In genomic region chr3:128383316-128384235, GRCh38 we compare ENCODE assay signal across 8 cellular contexts.
DNase-seq lines count a peak whose midpoint lies in the region; ATAC-seq and TF ChIP-seq lines count a peak whose summit lies in the region.

No MANE protein-coding gene starts in this region.

- H3K79me2 ChIP-seq in Karpas-422 (ENCODE audit: low read length): no peaks in the 10 kb centered on the region
- no peaks in the 10 kb centered on the region for H3K79me2 ChIP-seq in fibroblast of lung (ENCODE audit: control insufficient read depth, insufficient read depth, low read length)

- H3K4me2 ChIP-seq in Karpas-422 (ENCODE audit: low read depth, low read length, poor library complexity, severe bottlenecking) (no peak overlapping the region), fibroblast of lung (ENCODE audit: extremely low read depth, insufficient read depth, low read length) (no peak overlapping the region)

- no peak overlapping the region for H3K4me3 ChIP-seq in Caco-2 (ENCODE audit: low read depth, low read length)
- no peak overlapping the region for H3K4me3 ChIP-seq in Karpas-422 (ENCODE audit: low read length)
- H3K4me3 ChIP-seq in fibroblast of lung (replicated peaks in 1 of 4; ENCODE audit: control extremely low read depth in 1 of 4, insufficient read depth in 1 of 4, low read depth in 3 of 4, low read length in 4 of 4): no peak overlapping the region

- H3K36me3 Mint-ChIP-seq in Caco-2 (ENCODE audit: insufficient read depth, unreplicated experiment): no peaks in the 10 kb centered on the region

- CTCF ChIA-PET in Caco-2 (lab: Charles Lee): no interaction called here

- intact Hi-C loops in Caco-2 (cut with micrococcal nuclease; ENCODE audit: unreplicated experiment) (no loop called here), sciatic nerve (cut with DNase I) (no loop called here)

- POLR2A ChIA-PET in Caco-2 (lab: Charles Lee): no interaction called here

- no peak for TF ChIP-seq POLR2A in GM18505 (IDR thresholded peaks at IDR 0.05; ENCODE audit: borderline replicate concordance, extremely low read depth, insufficient read depth, insufficient read length)

- H3K4me1 ChIP-seq in Caco-2 (peaks cover 28% of the 10 kb centered on the region), Karpas-422 (ENCODE audit: low read length) (no peaks in the 10 kb centered on the region), fibroblast of lung (ENCODE audit: control insufficient read depth, extremely low read depth, insufficient read depth, low read length) (peaks cover 13% of the 10 kb centered on the region)

- H3K4me3 Mint-ChIP-seq in Caco-2 (ENCODE audit: unreplicated experiment): no peak overlapping the region

- BruUV-seq in Caco-2 (replicated peaks; lab: Mats Ljungman, UMichigan): no TSS peak

- peaks cover 3% of the 10 kb centered on the region; the same call in 1 of the 2 replicates for H4K20me1 ChIP-seq in Karpas-422 (ENCODE audit: insufficient read depth, low read depth, low read length)
- H4K20me1 ChIP-seq in fibroblast of lung (ENCODE audit: control insufficient read depth, extremely low read depth, insufficient read depth, low read length): no peaks in the 10 kb centered on the region

- H3K27ac Mint-ChIP-seq in Caco-2 (ENCODE audit: unreplicated experiment): peak overlapping the region; percentile 62

- H2AFZ ChIP-seq in Karpas-422 (ENCODE audit: low read length) (no peak overlapping the region), fibroblast of lung (ENCODE audit: low read length) (no peak overlapping the region)

- TF ChIP-seq CTCF in Caco-2 (IDR thresholded peaks at IDR 0.05; ENCODE audit: insufficient read depth in 1 of 2, low read depth in 1 of 2, low read length in 1 of 2, severe bottlenecking in 1 of 2, unreplicated experiment in 1 of 2): no peak
- TF ChIP-seq CTCF in fibroblast of lung (conservative IDR thresholded peaks at IDR 0.05 in 1 of 2, IDR thresholded peaks at IDR 0.05 in 1 of 2; ENCODE audit: low read depth in 1 of 2, low read length in 2 of 2): no peak

- DNase-seq in Caco-2 (no peak), Karpas-422 (peak; percentile 62), fibroblast of lung (ENCODE audit: low read depth in 2 of 2) (peak; percentile 39 to 43), sciatic nerve (ENCODE audit: low spot score) (peak; percentile 76), NCI-H1930 (lab: John Stamatoyannopoulos, UW) (no peak)
- DNase-seq in activated CD4-positive, alpha-beta T cell treated with anti-CD3 and anti-CD28 coated beads for 4 hours: peak; percentile 16 to 50
- DNase-seq in NK-92 treated with Interleukin-12 subunit alpha and Interleukin-12 subunit beta, amount 100 ng/mL, for 24 hours (lab: John Stamatoyannopoulos, UW): no peak

- H3K36me3 ChIP-seq in Caco-2 (ENCODE audit: control insufficient read depth, insufficient read depth, low read length) (no peaks in the 10 kb centered on the region), Karpas-422 (ENCODE audit: insufficient read depth, low read length) (no peaks in the 10 kb centered on the region), fibroblast of lung (ENCODE audit: control insufficient read depth, insufficient read depth, low read length) (no peaks in the 10 kb centered on the region)

- no peaks in the 10 kb centered on the region for H3K9me3 Mint-ChIP-seq in Caco-2 (ENCODE audit: unreplicated experiment)

- no peaks in the 10 kb centered on the region for H3K9me3 ChIP-seq in Caco-2
- no peaks in the 10 kb centered on the region for H3K9me3 ChIP-seq in Karpas-422 (ENCODE audit: low read length)
- H3K9me3 ChIP-seq in fibroblast of lung (ENCODE audit: control insufficient read depth, insufficient read depth, low read depth, low read length): no peaks in the 10 kb centered on the region

- H3K27me3 ChIP-seq in Caco-2 (replicated peaks; ENCODE audit: control insufficient read depth, insufficient read depth, low read length): no peaks in the 10 kb centered on the region
- no peaks in the 10 kb centered on the region for H3K27me3 ChIP-seq in Karpas-422 (ENCODE audit: low read length)
- no peaks in the 10 kb centered on the region for H3K27me3 ChIP-seq in fibroblast of lung (ENCODE audit: control insufficient read depth, insufficient read depth, low read length)

- peaks cover 22% of the 10 kb centered on the region for H3K4me1 Mint-ChIP-seq in Caco-2 (ENCODE audit: low read depth, unreplicated experiment)

- ATAC-seq in sciatic nerve (no peak), GM18505 (IDR thresholded peaks at IDR 0.05; ENCODE audit: unreplicated experiment) (no peak)

- H3K27me3 Mint-ChIP-seq in Caco-2 (ENCODE audit: insufficient read depth, unreplicated experiment): no peaks in the 10 kb centered on the region

- H3K27ac ChIP-seq in Karpas-422 (ENCODE audit: low read length) (no peak overlapping the region), fibroblast of lung (ENCODE audit: insufficient read depth, low read length) (no peak overlapping the region)

- H3K9me2 ChIP-seq in Karpas-422 (replicated peaks; ENCODE audit: insufficient read depth, low read length): no peaks in the 10 kb centered on the region

- H3K9ac ChIP-seq in Karpas-422 (ENCODE audit: low read length): no peak overlapping the region
- no peak overlapping the region for H3K9ac ChIP-seq in fibroblast of lung (ENCODE audit: insufficient read depth, low read length)

Comparison
In these comparisons a context has a peak if more than half of its experiments do, and no peak if none do; other contexts are left out.
1. DNase-seq: peak in Karpas-422 (single experiment), activated CD4-positive, alpha-beta T cell treated with anti-CD3 and anti-CD28 coated beads for 4 hours (2 of 2), fibroblast of lung (2 of 2) and sciatic nerve (single experiment); none in Caco-2 (0 of 2), NK-92 treated with Interleukin-12 subunit alpha and Interleukin-12 subunit beta, amount 100 ng/mL, for 24 hours (single experiment) and NCI-H1930 (0 of 2).